1 cellular context compared by ENCODE assay signal in genomic region chr4:106315968-106316772, GRCh38.
TF ChIP-seq lines count a peak whose summit lies in the region.

TSS of gene AIMP1 (plus strand) at chr4:106316550. CDS start at chr4:106325010, 8,460 bp downstream.
TSS of gene TBCK (minus strand) at chr4:106316209. CDS start at chr4:106308960, 7,249 bp downstream.

TF ChIP-seq in HepG2, 621 proteins besides CTCF, POLR2A, EP300 and RAD21 (continued from another document and continues in another):
- TF ChIP-seq, protein P1, sequence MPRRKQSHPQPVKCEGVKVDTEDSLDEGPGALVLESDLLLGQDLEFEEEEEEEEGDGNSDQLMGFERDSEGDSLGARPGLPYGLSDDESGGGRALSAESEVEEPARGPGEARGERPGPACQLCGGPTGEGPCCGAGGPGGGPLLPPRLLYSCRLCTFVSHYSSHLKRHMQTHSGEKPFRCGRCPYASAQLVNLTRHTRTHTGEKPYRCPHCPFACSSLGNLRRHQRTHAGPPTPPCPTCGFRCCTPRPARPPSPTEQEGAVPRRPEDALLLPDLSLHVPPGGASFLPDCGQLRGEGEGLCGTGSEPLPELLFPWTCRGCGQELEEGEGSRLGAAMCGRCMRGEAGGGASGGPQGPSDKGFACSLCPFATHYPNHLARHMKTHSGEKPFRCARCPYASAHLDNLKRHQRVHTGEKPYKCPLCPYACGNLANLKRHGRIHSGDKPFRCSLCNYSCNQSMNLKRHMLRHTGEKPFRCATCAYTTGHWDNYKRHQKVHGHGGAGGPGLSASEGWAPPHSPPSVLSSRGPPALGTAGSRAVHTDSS (CRISPR knock-in tag; conservative IDR thresholded peaks at IDR 0.05), result no peak
- no peak for TF ChIP-seq ZNF562 (CRISPR knock-in tag; IDR thresholded peaks at IDR 0.05; ENCODE audit: borderline replicate concordance)
- TF ChIP-seq GPN1 (CRISPR knock-in tag; IDR thresholded peaks at IDR 0.05; ENCODE audit: borderline replicate concordance), result no peak
- no peak for TF ChIP-seq ZNF207 (IDR thresholded peaks at IDR 0.05; ENCODE audit: borderline replicate concordance)
- peak; percentile 35; the same call in 1 of the 2 replicates for TF ChIP-seq ZSCAN21 (CRISPR knock-in tag; IDR thresholded peaks at IDR 0.05; ENCODE audit: borderline replicate concordance)
- TF ChIP-seq, protein P2, sequence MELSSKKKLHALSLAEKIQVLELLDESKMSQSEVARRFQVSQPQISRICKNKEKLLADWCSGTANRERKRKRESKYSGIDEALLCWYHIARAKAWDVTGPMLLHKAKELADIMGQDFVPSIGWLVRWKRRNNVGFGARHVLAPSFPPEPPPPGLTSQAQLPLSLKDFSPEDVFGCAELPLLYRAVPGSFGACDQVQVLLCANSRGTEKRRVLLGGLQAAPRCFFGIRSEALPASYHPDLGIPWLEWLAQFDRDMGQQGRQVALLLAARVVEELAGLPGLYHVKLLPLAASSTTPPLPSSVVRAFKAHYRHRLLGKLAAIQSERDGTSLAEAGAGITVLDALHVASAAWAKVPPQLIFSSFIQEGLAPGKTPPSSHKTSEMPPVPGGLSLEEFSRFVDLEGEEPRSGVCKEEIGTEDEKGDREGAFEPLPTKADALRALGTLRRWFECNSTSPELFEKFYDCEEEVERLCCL (CRISPR knock-in tag; IDR thresholded peaks at IDR 0.05; ENCODE audit: borderline replicate concordance), result no peak
- no peak; the same call in 1 of the 2 replicates for TF ChIP-seq JDP2 (CRISPR knock-in tag; IDR thresholded peaks at IDR 0.05; ENCODE audit: borderline replicate concordance)
- TF ChIP-seq ZNF282 (IDR thresholded peaks at IDR 0.05; ENCODE audit: partially characterized antibody), result no peak
- no peak for TF ChIP-seq ZNF598 (CRISPR knock-in tag; IDR thresholded peaks at IDR 0.05; ENCODE audit: borderline replicate concordance)
- 0 out of 2 replicates have a peak, but pooled peaks have one; percentile 67 for TF ChIP-seq ZNF878 (CRISPR knock-in tag; IDR thresholded peaks at IDR 0.05)
- peak; percentile 55; the same call in 1 of the 2 replicates for TF ChIP-seq ZNF788 (CRISPR knock-in tag; IDR thresholded peaks at IDR 0.05; ENCODE audit: borderline replicate concordance)
- peak; percentile 49; the same call in 1 of the 2 replicates for TF ChIP-seq ZBTB7B (CRISPR knock-in tag; IDR thresholded peaks at IDR 0.05)
- no peak; the same call in 1 of the 2 replicates for TF ChIP-seq MIXL1 (CRISPR knock-in tag; IDR thresholded peaks at IDR 0.05)
- TF ChIP-seq ZNF296 (CRISPR knock-in tag; conservative IDR thresholded peaks at IDR 0.05), result no peak
- TF ChIP-seq ELF3 (CRISPR knock-in tag; IDR thresholded peaks at IDR 0.05), result peak; percentile 67
- no peak; the same call in 1 of the 2 replicates for TF ChIP-seq ZBTB8A (CRISPR knock-in tag; IDR thresholded peaks at IDR 0.05; ENCODE audit: borderline replicate concordance, low read depth)
- peak; percentile 73 for TF ChIP-seq ZNF232 (CRISPR knock-in tag; IDR thresholded peaks at IDR 0.05; ENCODE audit: borderline replicate concordance)
- TF ChIP-seq FLYWCH1 (CRISPR knock-in tag; IDR thresholded peaks at IDR 0.05), result no peak
- TF ChIP-seq ZNF331 (CRISPR knock-in tag; IDR thresholded peaks at IDR 0.05), result no peak
- no peak for TF ChIP-seq GPBP1L1 (CRISPR knock-in tag; IDR thresholded peaks at IDR 0.05)
- no peak for TF ChIP-seq NFE2L2 (IDR thresholded peaks at IDR 0.05; ENCODE audit: low read length)
- TF ChIP-seq ZZZ3 (CRISPR knock-in tag; IDR thresholded peaks at IDR 0.05; ENCODE audit: borderline replicate concordance), result peak; percentile 77; the same call in 1 of the 2 replicates
- no peak for TF ChIP-seq SMARCE1 (IDR thresholded peaks at IDR 0.05; ENCODE audit: borderline replicate concordance)
- TF ChIP-seq HOXD1 (CRISPR knock-in tag; IDR thresholded peaks at IDR 0.05), result no peak
- no peak for TF ChIP-seq PREB (CRISPR knock-in tag; IDR thresholded peaks at IDR 0.05)
- TF ChIP-seq, protein P3, sequence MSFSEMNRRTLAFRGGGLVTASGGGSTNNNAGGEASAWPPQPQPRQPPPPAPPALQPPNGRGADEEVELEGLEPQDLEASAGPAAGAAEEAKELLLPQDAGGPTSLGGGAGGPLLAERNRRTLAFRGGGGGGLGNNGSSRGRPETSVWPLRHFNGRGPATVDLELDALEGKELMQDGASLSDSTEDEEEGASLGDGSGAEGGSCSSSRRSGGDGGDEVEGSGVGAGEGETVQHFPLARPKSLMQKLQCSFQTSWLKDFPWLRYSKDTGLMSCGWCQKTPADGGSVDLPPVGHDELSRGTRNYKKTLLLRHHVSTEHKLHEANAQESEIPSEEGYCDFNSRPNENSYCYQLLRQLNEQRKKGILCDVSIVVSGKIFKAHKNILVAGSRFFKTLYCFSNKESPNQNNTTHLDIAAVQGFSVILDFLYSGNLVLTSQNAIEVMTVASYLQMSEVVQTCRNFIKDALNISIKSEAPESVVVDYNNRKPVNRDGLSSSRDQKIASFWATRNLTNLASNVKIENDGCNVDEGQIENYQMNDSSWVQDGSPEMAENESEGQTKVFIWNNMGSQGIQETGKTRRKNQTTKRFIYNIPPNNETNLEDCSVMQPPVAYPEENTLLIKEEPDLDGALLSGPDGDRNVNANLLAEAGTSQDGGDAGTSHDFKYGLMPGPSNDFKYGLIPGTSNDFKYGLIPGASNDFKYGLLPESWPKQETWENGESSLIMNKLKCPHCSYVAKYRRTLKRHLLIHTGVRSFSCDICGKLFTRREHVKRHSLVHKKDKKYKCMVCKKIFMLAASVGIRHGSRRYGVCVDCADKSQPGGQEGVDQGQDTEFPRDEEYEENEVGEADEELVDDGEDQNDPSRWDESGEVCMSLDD (CRISPR knock-in tag; IDR thresholded peaks at IDR 0.05; ENCODE audit: borderline replicate concordance), result 0 out of 2 replicates have a peak, but pooled peaks have one; percentile 8
- TF ChIP-seq NRL (CRISPR knock-in tag; IDR thresholded peaks at IDR 0.05; ENCODE audit: borderline replicate concordance), result peak; percentile 73; the same call in 1 of the 2 replicates
- TF ChIP-seq ZSCAN20 (CRISPR knock-in tag; IDR thresholded peaks at IDR 0.05; ENCODE audit: borderline replicate concordance), result no peak
- peak; percentile 22; the same call in 1 of the 2 replicates for TF ChIP-seq BORCS8-MEF2B (CRISPR knock-in tag; IDR thresholded peaks at IDR 0.05)
- TF ChIP-seq ISL2 (CRISPR knock-in tag; IDR thresholded peaks at IDR 0.05), result no peak
- no peak for TF ChIP-seq CEBPZ (IDR thresholded peaks at IDR 0.05; ENCODE audit: low read length)
- TF ChIP-seq, protein P4, sequence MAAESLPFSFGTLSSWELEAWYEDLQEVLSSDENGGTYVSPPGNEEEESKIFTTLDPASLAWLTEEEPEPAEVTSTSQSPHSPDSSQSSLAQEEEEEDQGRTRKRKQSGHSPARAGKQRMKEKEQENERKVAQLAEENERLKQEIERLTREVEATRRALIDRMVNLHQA (CRISPR knock-in tag; IDR thresholded peaks at IDR 0.05), result no peak
- TF ChIP-seq AKAP8 (CRISPR knock-in tag; IDR thresholded peaks at IDR 0.05), result 0 out of 2 replicates have a peak, but pooled peaks have one; percentile 29
- no peak for TF ChIP-seq REXO4 (CRISPR knock-in tag; IDR thresholded peaks at IDR 0.05; ENCODE audit: borderline replicate concordance)
- TF ChIP-seq NPAS2 (CRISPR knock-in tag; IDR thresholded peaks at IDR 0.05; ENCODE audit: borderline replicate concordance), result no peak
- TF ChIP-seq RFXANK (CRISPR knock-in tag; IDR thresholded peaks at IDR 0.05), result no peak
- TF ChIP-seq ZNF253 (CRISPR knock-in tag; IDR thresholded peaks at IDR 0.05; ENCODE audit: borderline replicate concordance), result 0 out of 2 replicates have a peak, but pooled peaks have one; percentile 56
- TF ChIP-seq RNF2 (conservative IDR thresholded peaks at IDR 0.05; ENCODE audit: low read depth), result no peak
- TF ChIP-seq, protein P5, sequence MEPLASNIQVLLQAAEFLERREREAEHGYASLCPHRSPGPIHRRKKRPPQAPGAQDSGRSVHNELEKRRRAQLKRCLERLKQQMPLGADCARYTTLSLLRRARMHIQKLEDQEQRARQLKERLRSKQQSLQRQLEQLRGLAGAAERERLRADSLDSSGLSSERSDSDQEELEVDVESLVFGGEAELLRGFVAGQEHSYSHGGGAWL (CRISPR knock-in tag; IDR thresholded peaks at IDR 0.05), result no peak; the same call in 1 of the 2 replicates
- peak; percentile 95 for TF ChIP-seq GATAD1 (CRISPR knock-in tag; IDR thresholded peaks at IDR 0.05)
- TF ChIP-seq, protein P6, sequence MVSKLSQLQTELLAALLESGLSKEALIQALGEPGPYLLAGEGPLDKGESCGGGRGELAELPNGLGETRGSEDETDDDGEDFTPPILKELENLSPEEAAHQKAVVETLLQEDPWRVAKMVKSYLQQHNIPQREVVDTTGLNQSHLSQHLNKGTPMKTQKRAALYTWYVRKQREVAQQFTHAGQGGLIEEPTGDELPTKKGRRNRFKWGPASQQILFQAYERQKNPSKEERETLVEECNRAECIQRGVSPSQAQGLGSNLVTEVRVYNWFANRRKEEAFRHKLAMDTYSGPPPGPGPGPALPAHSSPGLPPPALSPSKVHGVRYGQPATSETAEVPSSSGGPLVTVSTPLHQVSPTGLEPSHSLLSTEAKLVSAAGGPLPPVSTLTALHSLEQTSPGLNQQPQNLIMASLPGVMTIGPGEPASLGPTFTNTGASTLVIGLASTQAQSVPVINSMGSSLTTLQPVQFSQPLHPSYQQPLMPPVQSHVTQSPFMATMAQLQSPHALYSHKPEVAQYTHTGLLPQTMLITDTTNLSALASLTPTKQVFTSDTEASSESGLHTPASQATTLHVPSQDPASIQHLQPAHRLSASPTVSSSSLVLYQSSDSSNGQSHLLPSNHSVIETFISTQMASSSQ (IDR thresholded peaks at IDR 0.05; ENCODE audit: low read depth), result 0 out of 2 replicates have a peak, but pooled peaks have one; percentile 10
- TF ChIP-seq, protein P6 (CRISPR knock-in tag; IDR thresholded peaks at IDR 0.05; ENCODE audit: borderline replicate concordance), result peak; percentile 38; the same call in 1 of the 2 replicates
- no peak for TF ChIP-seq ATF4 (CRISPR knock-in tag; IDR thresholded peaks at IDR 0.05)
- no peak for TF ChIP-seq SMC3 (IDR thresholded peaks at IDR 0.05; ENCODE audit: low read length)
- TF ChIP-seq KLF9 (CRISPR knock-in tag; IDR thresholded peaks at IDR 0.05; ENCODE audit: low read depth), result no peak
- TF ChIP-seq ZNF17 (CRISPR knock-in tag; IDR thresholded peaks at IDR 0.05), result no peak
- TF ChIP-seq ZFP1 (CRISPR knock-in tag; IDR thresholded peaks at IDR 0.05), result peak; percentile 52; the same call in 1 of the 2 replicates
